ENCODE assay signal across 8 cellular contexts in genomic region chr13:28707629-28708427, GRCh38. TPM values are rescaled to one million over a fixed set of nuclear protein-coding genes. Genes with fewer than 3 reads are reported as not detected.
DNase-seq lines count a peak whose midpoint lies in the region; ATAC-seq lines count a peak whose summit lies in the region.

No MANE protein-coding gene starts in this region.

- H3K4me1 ChIP-seq in CD8-positive, alpha-beta memory T cell (ENCODE audit: insufficient read depth, low read length), result no peaks in the 10 kb centered on the region

- intact Hi-C loops in head of caudate nucleus (cut with DNase I) (no loop called here), posterior cingulate gyrus (cut with DNase I) (no loop called here)

- peaks cover 0 to 8% (median 6%) of the 10 kb centered on the region in 3 donors for H3K4me1 Mint-ChIP-seq in CD8-positive, alpha-beta memory T cell
- H3K4me1 Mint-ChIP-seq in memory B cell, result peaks cover 8% of the 10 kb centered on the region

- H3K4me3 Mint-ChIP-seq in CD8-positive, alpha-beta memory T cell, result no peak overlapping the region
- H3K4me3 Mint-ChIP-seq in memory B cell, result no peak overlapping the region

- no peak overlapping the region for H3K4me3 ChIP-seq in CD8-positive, alpha-beta memory T cell (ENCODE audit: low read length)

- peak; percentile 92 for ATAC-seq in GM19324 (IDR thresholded peaks at IDR 0.05; ENCODE audit: low FRiP score, unreplicated experiment)
- peak; percentile 97 for ATAC-seq in HG03135 (IDR thresholded peaks at IDR 0.05; ENCODE audit: unreplicated experiment)
- ATAC-seq in memory B cell (ENCODE audit: low read depth), result peak; percentile 94

- H3K36me3 ChIP-seq in CD8-positive, alpha-beta memory T cell (ENCODE audit: insufficient read depth, low read length), result peaks cover 6% of the 10 kb centered on the region

- no peaks in the 10 kb centered on the region for H3K9me3 ChIP-seq in CD8-positive, alpha-beta memory T cell (ENCODE audit: low read length)

- no peak for DNase-seq in CD8-positive, alpha-beta memory T cell
- DNase-seq in SW480 (ENCODE audit: low spot score), result peak; percentile 23
- peak in 1 of 2 donors; percentile 26 for DNase-seq in memory B cell (ENCODE audit: low spot score in 2 of 2)
- no peak for DNase-seq in head of caudate nucleus
- no peak for DNase-seq in epidermal melanocyte (ENCODE audit: insufficient read length, low spot score)
- no peak for DNase-seq in posterior cingulate gyrus

- CTCF ChIA-PET in CD8-positive, alpha-beta memory T cell (lab: Charles Lee), result no interaction called here

- peak overlapping the region; percentile 9 for H3K27ac ChIP-seq in CD8-positive, alpha-beta memory T cell (ENCODE audit: low read depth, low read length)

- peaks cover 25 to 72% (median 29%) of the 10 kb centered on the region in 3 donors for H3K36me3 Mint-ChIP-seq in CD8-positive, alpha-beta memory T cell
- H3K36me3 Mint-ChIP-seq in memory B cell, result peaks cover 20% of the 10 kb centered on the region

- H3K27me3 Mint-ChIP-seq in CD8-positive, alpha-beta memory T cell, result no peaks in the 10 kb centered on the region
- H3K27me3 Mint-ChIP-seq in memory B cell, result no peaks in the 10 kb centered on the region

- H3K9me3 Mint-ChIP-seq in CD8-positive, alpha-beta memory T cell, result no peaks in the 10 kb centered on the region
- no peaks in the 10 kb centered on the region for H3K9me3 Mint-ChIP-seq in memory B cell

- no peak overlapping the region for H3K27ac Mint-ChIP-seq in CD8-positive, alpha-beta memory T cell
- H3K27ac Mint-ChIP-seq in memory B cell, result no peak overlapping the region

- POLR2A ChIA-PET in CD8-positive, alpha-beta memory T cell (lab: Charles Lee), result no interaction called here

- H3K27me3 ChIP-seq in CD8-positive, alpha-beta memory T cell (ENCODE audit: insufficient read depth, low read length, poor library complexity, severe bottlenecking), result no peaks in the 10 kb centered on the region

RNA-seq across cellular contexts. Expression of gene SLC46A3, which starts 10.9 kb away (rescaled TPM):
- total RNA-seq in CD8-positive, alpha-beta memory T cell, result 1 to 10 TPM; 4.9 to 5.1 TPM
- polyA plus RNA-seq in CD8-positive, alpha-beta memory T cell, result 24.9 TPM

RNA-seq across cellular contexts. Expression of gene POMP, which starts 48.9 kb away (rescaled TPM):
- 100 to 1,000 TPM; 127 to 131 TPM for total RNA-seq in CD8-positive, alpha-beta memory T cell
- 98.4 TPM for polyA plus RNA-seq in CD8-positive, alpha-beta memory T cell
